In genomic region chr11:117872962-117873827, GRCh38 we compare ENCODE assay signal across 22 cellular contexts. TPM values are rescaled to one million over a fixed set of nuclear protein-coding genes. Genes with fewer than 3 reads are reported as not detected.
DNase-seq lines count a peak whose midpoint lies in the region; ATAC-seq and TF ChIP-seq lines count a peak whose summit lies in the region.
"Had no signal": no experiment of that assay in that cellular context is flagged by ENCODE, and none has a peak within 500 bp of the region (broad histone marks: within the 10 kb centered on the region; RNA-seq: fewer than 3 reads in every experiment).

No MANE protein-coding gene starts in this region.

- peaks cover 0 to 27% (median 0%) of the 10 kb centered on the region in 11 experiments; a peak in 8 of 22 replicates for H4K20me1 ChIP-seq in BLaER1 treated with 17β-estradiol and CSF1 and Interleukin-3, amounts not matched to agents 10 nM and 100 nM
- H4K20me1 ChIP-seq in GM23338 (replicated peaks; ENCODE audit: insufficient read depth): peaks cover 12% of the 10 kb centered on the region

- intact Hi-C loops in posterior vena cava (cut with DNase I): no loop called here

- H3K36me3 Mint-ChIP-seq in effector memory CD8-positive, alpha-beta T cell (ENCODE audit: insufficient read depth): peaks cover 3% of the 10 kb centered on the region
- no peaks in the 10 kb centered on the region for H3K36me3 Mint-ChIP-seq in GM23338 (ENCODE audit: low read depth)

- H3K4me2 ChIP-seq in BLaER1 treated with 17β-estradiol and CSF1 and Interleukin-3, amounts not matched to agents 10 nM and 100 nM: peak overlapping the region; percentile 11 to 79 (median 50); a peak in 18 of 22 replicates
- H3K4me2 ChIP-seq in GM23338: no peak overlapping the region

- H3K27ac ChIP-seq in BLaER1 treated with 17β-estradiol and CSF1 and Interleukin-3, amounts not matched to agents 10 nM and 100 nM: no peak overlapping the region
- H3K27ac ChIP-seq in GM23338 (ENCODE audit: low read depth): no peak overlapping the region

- H3K27me3 Mint-ChIP-seq in effector memory CD8-positive, alpha-beta T cell: peaks cover 63 to 72% of the 10 kb centered on the region in 2 donors
- peaks cover 18% of the 10 kb centered on the region for H3K27me3 Mint-ChIP-seq in GM23338 (ENCODE audit: insufficient read depth, low read depth, poor library complexity)

- no peak for TF ChIP-seq CTCF in GM23338 (conservative IDR thresholded peaks at IDR 0.05; ENCODE audit: low read depth in 2 of 2)

- peaks cover 17% of the 10 kb centered on the region; the same call in 1 of the 2 replicates for H3K79me2 ChIP-seq in GM23338 (replicated peaks; ENCODE audit: insufficient read depth)

- no peak overlapping the region for H2AFZ ChIP-seq in GM23338

- H3K27me3 ChIP-seq in BLaER1 treated with 17β-estradiol and CSF1 and Interleukin-3, amounts not matched to agents 10 nM and 100 nM: peaks cover 49 to 64% (median 56%) of the 10 kb centered on the region in 11 experiments
- H3K27me3 ChIP-seq in GM23338 (ENCODE audit: insufficient read depth): peaks cover 27% of the 10 kb centered on the region

- H3K4me1 Mint-ChIP-seq in effector memory CD8-positive, alpha-beta T cell (ENCODE audit: low read depth in 2 of 2): peaks cover 23 to 30% of the 10 kb centered on the region in 2 donors
- peaks cover 64% of the 10 kb centered on the region for H3K4me1 Mint-ChIP-seq in GM23338

- no peaks in the 10 kb centered on the region; the same call in 1 of the 2 replicates for H3F3A ChIP-seq in GM23338 (replicated peaks; ENCODE audit: low read depth)

- H3K4me3 ChIP-seq in BLaER1 treated with 17β-estradiol and CSF1 and Interleukin-3, amounts not matched to agents 10 nM and 100 nM: no peak overlapping the region
- no peak overlapping the region for H3K4me3 ChIP-seq in Jurkat, Clone E6-1 (ENCODE audit: low read length)
- no peak overlapping the region for H3K4me3 ChIP-seq in GM23338

- DNase-seq in Jurkat, Clone E6-1 (ENCODE audit: low read depth, low spot score): peak; percentile 10
- DNase-seq in effector memory CD8-positive, alpha-beta T cell: no peak
- DNase-seq in posterior vena cava (ENCODE audit: low spot score) (peak; percentile 44), GM23338 (ENCODE audit: low spot score) (no peak)
- DNase-seq: anterior cingulate cortex; Caco-2; H9; hypothalamus; IMR-90; NCI-H1048; NCI-H2081; NCI-H524; occipital lobe; SHP77; stimulated activated naive CD8-positive, alpha-beta T cell treated with anti-CD3 and anti-CD28 coated beads, Interleukin-15, amount 100 ng/mL, for 72 hours; T-helper 1 cell had no signal

- H3K9ac ChIP-seq in BLaER1 treated with 17β-estradiol and CSF1 and Interleukin-3, amounts not matched to agents 10 nM and 100 nM: no peak overlapping the region

- no peaks in the 10 kb centered on the region for H3K9me3 Mint-ChIP-seq in effector memory CD8-positive, alpha-beta T cell
- no peaks in the 10 kb centered on the region for H3K9me3 Mint-ChIP-seq in GM23338
- H3K9me3 Mint-ChIP-seq: activated T-helper 2 cell treated with anti-CD3 and anti-CD28 coated beads, Interferon-gamma antibody, Interleukin-2, Interleukin-4, amounts not matched to agents 10 μg/mL and 5 μg/mL and 100 μg/mL, durations not matched to agents 14 hours and 24 hours and 36 hours; H9; mesothelial cell of epicardium; stimulated activated naive CD8-positive, alpha-beta T cell treated with anti-CD3 and anti-CD28 coated beads, Interleukin-15, amount 100 ng/mL, for 72 hours had no signal

- H3K27ac Mint-ChIP-seq in effector memory CD8-positive, alpha-beta T cell: no peak overlapping the region
- H3K27ac Mint-ChIP-seq in GM23338: no peak overlapping the region
- H3K27ac Mint-ChIP-seq: activated T-helper 2 cell treated with anti-CD3 and anti-CD28 coated beads, Interferon-gamma antibody, Interleukin-2, Interleukin-4, amounts not matched to agents 10 μg/mL and 5 μg/mL and 100 μg/mL, durations not matched to agents 14 hours and 24 hours and 36 hours; stimulated activated naive CD8-positive, alpha-beta T cell treated with anti-CD3 and anti-CD28 coated beads, Interleukin-15, amount 100 ng/mL, for 72 hours had no signal

- no peaks in the 10 kb centered on the region for H3K36me3 ChIP-seq in BLaER1 treated with 17β-estradiol and CSF1 and Interleukin-3, amounts not matched to agents 10 nM and 100 nM
- no peaks in the 10 kb centered on the region for H3K36me3 ChIP-seq in GM23338 (ENCODE audit: insufficient read depth)

- peak; percentile 34 for ATAC-seq in effector memory CD8-positive, alpha-beta T cell (replicated peaks)
- ATAC-seq in GM18867 (IDR thresholded peaks at IDR 0.05; ENCODE audit: unreplicated experiment) (no peak), GM23338 (no peak), HG02885 (IDR thresholded peaks at IDR 0.05; ENCODE audit: poor library complexity, unreplicated experiment) (no peak)
- ATAC-seq: stimulated activated naive CD8-positive, alpha-beta T cell treated with anti-CD3 and anti-CD28 coated beads, Interleukin-15, amount 100 ng/mL, for 72 hours had no signal

- H3K9me2 ChIP-seq in GM23338 (ENCODE audit: insufficient read depth): no peaks in the 10 kb centered on the region

- H3K9me3 ChIP-seq in BLaER1 treated with 17β-estradiol and CSF1 and Interleukin-3, amounts not matched to agents 10 nM and 100 nM (replicated peaks in 1 of 11): no peaks in the 10 kb centered on the region
- H3K9me3 ChIP-seq: Caco-2 had no signal

- H3K4me3 Mint-ChIP-seq in effector memory CD8-positive, alpha-beta T cell: peak overlapping the region in 1 of 2 donors; percentile 9
- no peak overlapping the region; the same call in 2 of the 3 replicates for H3K4me3 Mint-ChIP-seq in GM23338
- H3K4me3 Mint-ChIP-seq: mesothelial cell of epicardium; stimulated activated naive CD8-positive, alpha-beta T cell treated with anti-CD3 and anti-CD28 coated beads, Interleukin-15, amount 100 ng/mL, for 72 hours had no signal

- peaks cover 36 to 54% (median 44%) of the 10 kb centered on the region in 10 experiments; a peak in 19 of 20 replicates for H3K4me1 ChIP-seq in BLaER1 treated with 17β-estradiol and CSF1 and Interleukin-3, amounts not matched to agents 10 nM and 100 nM
- peaks cover 49% of the 10 kb centered on the region for H3K4me1 ChIP-seq in GM23338 (ENCODE audit: insufficient read depth)

TF ChIP-seq in GM23338, 12 proteins besides CTCF, POLR2A, EP300 and RAD21 (continues in another document):
- TF ChIP-seq POLR2AphosphoS5 (IDR thresholded peaks at IDR 0.05; ENCODE audit: low read depth) (no peak), EZH2 (IDR thresholded peaks at IDR 0.05; ENCODE audit: low read depth, unreplicated experiment) (no peak), ZNF331 (CRISPR knock-in tag; IDR thresholded peaks at IDR 0.05; ENCODE audit: low read depth) (no peak), CREB1 (CRISPR knock-in tag; IDR thresholded peaks at IDR 0.05; ENCODE audit: low read depth) (no peak)

RNA-seq across cellular contexts. Expression of gene FXYD6, which starts 3.3 kb away (rescaled TPM):
- 3.8 TPM for polyA plus RNA-seq in Jurkat, Clone E6-1 (2012; ENCODE audit: insufficient read depth, insufficient read length)
- total RNA-seq in posterior vena cava: 100 to 1,000 TPM in 1 of 2 donors, 10 to 100 TPM in 1; 62.8 to 107 TPM
- 25.6 and 30.7 TPM in 2 replicates for total RNA-seq in GM23338 (2014; rRNA removed; shearing (Covaris generic))
- polyA plus RNA-seq in GM23338 (2016; fragmentation: Nextera tagmentation; extraction: Ambion mirVana): 21.8 and 26.2 TPM in 2 replicates
- total RNA-seq: IMR-90 had no signal
- polyA plus RNA-seq: keratinocyte had no signal

RNA-seq across cellular contexts. Expression of gene FXYD2, which starts 48.7 kb away (rescaled TPM):
- 88.4 TPM for polyA plus RNA-seq in Jurkat, Clone E6-1 (2012; ENCODE audit: insufficient read depth, insufficient read length)
- total RNA-seq in posterior vena cava: 1 to 10 TPM; 3.6 to 4.5 TPM
- total RNA-seq in GM23338 (2014; rRNA removed; shearing (Covaris generic)): 0.12 and 0.59 TPM in 2 replicates
- polyA plus RNA-seq in GM23338 (2016; fragmentation: Nextera tagmentation; extraction: Ambion mirVana): 0.12 and 1.4 TPM in 2 replicates
- total RNA-seq: IMR-90 had no signal
- polyA plus RNA-seq: keratinocyte had no signal

RNA-seq across cellular contexts. Expression of gene TMPRSS13, which starts 56.0 kb away (rescaled TPM):
- polyA plus RNA-seq in Jurkat, Clone E6-1 (2012; ENCODE audit: insufficient read depth, insufficient read length): not detected
- total RNA-seq in posterior vena cava: under 1 TPM; 0.24 to 0.37 TPM
- total RNA-seq in GM23338 (2014; rRNA removed; shearing (Covaris generic)): 0.08 and 0.31 TPM in 2 replicates
- polyA plus RNA-seq in GM23338 (2016; fragmentation: Nextera tagmentation; extraction: Ambion mirVana): 0.10 TPM in 1 of 2 replicates, not detected in the other
- total RNA-seq: IMR-90 had no signal
- polyA plus RNA-seq: IMR-90 had no signal

Comparison
In these comparisons a context has a peak if more than half of its experiments do, and no peak if none do; other contexts are left out.
1. DNase-seq: peak in Jurkat, Clone E6-1 (single experiment) and posterior vena cava (single experiment); none in effector memory CD8-positive, alpha-beta T cell (0 of 3) and GM23338 (single experiment).